ENCODE assay signal across 1 cellular context in genomic region chr5:112862085-112862484, GRCh38.
TF ChIP-seq lines count a peak whose summit lies in the region.

No MANE protein-coding gene starts in this region.

TF ChIP-seq in K562, 482 proteins besides CTCF, POLR2A, EP300 and RAD21 (continued from another document):
- TF ChIP-seq ZBTB40 (IDR thresholded peaks at IDR 0.05) (no peak), ZBTB40 (CRISPR knock-in tag; IDR thresholded peaks at IDR 0.05) (no peak), ATF2 (CRISPR knock-in tag; IDR thresholded peaks at IDR 0.05) (no peak), CHAMP1 (IDR thresholded peaks at IDR 0.05) (no peak), RAD51 (IDR thresholded peaks at IDR 0.05; ENCODE audit: borderline replicate concordance, low read depth) (no peak), RBM25 (IDR thresholded peaks at IDR 0.05; ENCODE audit: low read depth, low read length, severe bottlenecking) (no peak), RFX1 (IDR thresholded peaks at IDR 0.05) (no peak), ZNF589 (CRISPR knock-in tag; IDR thresholded peaks at IDR 0.05; ENCODE audit: low read depth) (no peak), FOXO4 (CRISPR knock-in tag; IDR thresholded peaks at IDR 0.05) (no peak)
